In genomic region chr12:76025601-76026575, GRCh38 we compare ENCODE assay signal across 11 cellular contexts. TPM values are rescaled to one million over a fixed set of nuclear protein-coding genes. Genes with fewer than 3 reads are reported as not detected.
DNase-seq lines count a peak whose midpoint lies in the region; ATAC-seq and TF ChIP-seq lines count a peak whose summit lies in the region.
"Had no signal": no experiment of that assay in that cellular context is flagged by ENCODE, and none has a peak within 500 bp of the region (broad histone marks: within the 10 kb centered on the region; RNA-seq: fewer than 3 reads in every experiment).

No MANE protein-coding gene starts in this region.

- no peaks in the 10 kb centered on the region for H3K27me3 Mint-ChIP-seq in activated naive CD4-positive, alpha-beta T cell treated with anti-CD3 and anti-CD28 coated beads, Interleukin-2, amount 50 U/mL, for 24 hours
- H3K27me3 Mint-ChIP-seq in T-helper 17 cell: no peaks in the 10 kb centered on the region

- intact Hi-C loops in transverse colon (cut with DNase I; ENCODE audit: low total_unique reads): no loop called here

- no peak for ATAC-seq in T-helper 17 cell
- no peak for ATAC-seq in GM21447 (IDR thresholded peaks at IDR 0.05; ENCODE audit: unreplicated experiment)

- H2BK5ac ChIP-seq in trophoblast cell (ENCODE audit: low read depth, low read length, poor library complexity): no peak overlapping the region

- no peak overlapping the region for H4K8ac ChIP-seq in trophoblast cell (ENCODE audit: low read depth, low read length)

- no peak overlapping the region for H3K14ac ChIP-seq in trophoblast cell (ENCODE audit: low read length)

- H3K18ac ChIP-seq in trophoblast cell (ENCODE audit: low read length): no peak overlapping the region

- no peaks in the 10 kb centered on the region for H3K9me3 Mint-ChIP-seq in activated naive CD4-positive, alpha-beta T cell treated with anti-CD3 and anti-CD28 coated beads, Interleukin-2, amount 50 U/mL, for 24 hours

- H3K4me1 Mint-ChIP-seq in activated naive CD4-positive, alpha-beta T cell treated with anti-CD3 and anti-CD28 coated beads, Interleukin-2, amount 50 U/mL, for 24 hours: peaks cover 46% of the 10 kb centered on the region
- peaks cover 18% of the 10 kb centered on the region for H3K4me1 Mint-ChIP-seq in T-helper 17 cell

- in situ Hi-C loops in transverse colon (cut with MboI; ENCODE audit: low pct_ligation_motif_present in 1 of 4, low pct_unique_long_range_greater_than_20kb in 1 of 4, low sequenced_read_pairs in 3 of 4): loop anchor here in 1 of 4 donors (25.0 kb wide), 1 partner anchor 489 kb away; no protein-coding TSS in a partner anchor

- H3K4me3 ChIP-seq in fibroblast of mammary gland (ENCODE audit: control insufficient read depth, low read depth, low read length) (no peak overlapping the region), transverse colon (no peak overlapping the region), trophoblast cell (ENCODE audit: low read depth, low read length) (no peak overlapping the region)
- H3K4me3 ChIP-seq: BLaER1 had no signal

- no peak overlapping the region for H2BK12ac ChIP-seq in trophoblast cell (ENCODE audit: low read length)

- H3K9me3 ChIP-seq in T-helper 17 cell (ENCODE audit: control insufficient read depth, low read length, poor library complexity, severe bottlenecking) (no peaks in the 10 kb centered on the region), transverse colon (no peaks in the 10 kb centered on the region), trophoblast cell (ENCODE audit: insufficient read depth, low read depth, low read length) (no peaks in the 10 kb centered on the region)
- H3K9me3 ChIP-seq: BLaER1 had no signal

- 61 to 62% methylated on average over 7 of the region's 7 CpGs for WGBS in transverse colon (ENCODE audit: low coverage in 1 of 2), 2 donors
- no CpG with 5 or more reads among the region's 7 CpGs for WGBS in trophoblast cell (ENCODE audit: extremely low coverage, insufficient coverage, insufficient read length)

- H2BK120ac ChIP-seq in trophoblast cell (ENCODE audit: insufficient read depth, low read length, poor library complexity): no peak overlapping the region

- peaks cover 12% of the 10 kb centered on the region for H3K79me1 ChIP-seq in trophoblast cell (ENCODE audit: low read length)

- H3K27me3 ChIP-seq in transverse colon: peaks cover 18% of the 10 kb centered on the region
- H3K27me3 ChIP-seq in trophoblast cell (ENCODE audit: insufficient read depth, low read length): no peaks in the 10 kb centered on the region

- H3K27ac ChIP-seq in transverse colon (peak overlapping the region in 3 of 4 donors; percentile 8 to 96 (median 11)), trophoblast cell (ENCODE audit: low read depth, low read length) (no peak overlapping the region)
- H3K27ac ChIP-seq: BLaER1 had no signal

- DNase-seq in activated naive CD4-positive, alpha-beta T cell (lab: John Stamatoyannopoulos, UW): no peak
- DNase-seq in T-helper 17 cell (no peak), fibroblast of mammary gland (ENCODE audit: low read depth) (peak; percentile 82), transverse colon (no peak), trophoblast cell (no peak), H4 (ENCODE audit: low spot score) (no peak)
- DNase-seq: activated CD4-positive, alpha-beta T cell treated with anti-CD3 and anti-CD28 coated beads for 1 hour; NK-92 treated with Interleukin-12 subunit alpha and Interleukin-12 subunit beta, amount 100 ng/mL, for 24 hours had no signal

- TF ChIP-seq POLR2A in transverse colon (IDR thresholded peaks at IDR 0.05): no peak

- H3K23ac ChIP-seq in trophoblast cell (ENCODE audit: low read length): no peak overlapping the region

- peak overlapping the region; percentile 10 for H3K27ac Mint-ChIP-seq in activated naive CD4-positive, alpha-beta T cell treated with anti-CD3 and anti-CD28 coated beads, Interleukin-2, amount 50 U/mL, for 24 hours
- H3K27ac Mint-ChIP-seq in T-helper 17 cell: peak overlapping the region; percentile 68

- H4K91ac ChIP-seq in trophoblast cell (ENCODE audit: low read depth, low read length): no peak overlapping the region

- H3K36me3 Mint-ChIP-seq in activated naive CD4-positive, alpha-beta T cell treated with anti-CD3 and anti-CD28 coated beads, Interleukin-2, amount 50 U/mL, for 24 hours: peaks cover 25% of the 10 kb centered on the region
- no peaks in the 10 kb centered on the region for H3K36me3 Mint-ChIP-seq in T-helper 17 cell (ENCODE audit: low read depth)

- no peak for TF ChIP-seq EP300 in transverse colon (IDR thresholded peaks at IDR 0.05; ENCODE audit: low read depth)

- no peak overlapping the region for H2AFZ ChIP-seq in trophoblast cell (ENCODE audit: insufficient read depth, low read length, poor library complexity)

- H3K4me2 ChIP-seq in trophoblast cell (ENCODE audit: low read length): no peak overlapping the region

- peak overlapping the region; percentile 23 for H3K4me3 Mint-ChIP-seq in activated naive CD4-positive, alpha-beta T cell treated with anti-CD3 and anti-CD28 coated beads, Interleukin-2, amount 50 U/mL, for 24 hours
- H3K4me3 Mint-ChIP-seq in T-helper 17 cell: no peak overlapping the region

- H3K4me1 ChIP-seq in transverse colon: peaks cover 0 to 23% (median 4%) of the 10 kb centered on the region in 4 donors
- peaks cover 4 to 5% of the 10 kb centered on the region in 2 experiments for H3K4me1 ChIP-seq in trophoblast cell (ENCODE audit: control insufficient read depth in 1 of 2, insufficient read depth in 2 of 2, low read length in 2 of 2)

- H4K12ac ChIP-seq in trophoblast cell (ENCODE audit: low read depth, low read length): no peak overlapping the region

- H3K9ac ChIP-seq in trophoblast cell (ENCODE audit: low read length): no peak overlapping the region
- H3K9ac ChIP-seq: BLaER1 had no signal

- TF ChIP-seq CTCF in fibroblast of mammary gland (conservative IDR thresholded peaks at IDR 0.05; ENCODE audit: control insufficient read depth, insufficient read depth, low read depth, low read length) (no peak), transverse colon (IDR thresholded peaks at IDR 0.05) (no peak)

- no peak overlapping the region for H2AK5ac ChIP-seq in trophoblast cell (ENCODE audit: low read length)

- peaks cover 7% of the 10 kb centered on the region for H3K79me2 ChIP-seq in trophoblast cell (ENCODE audit: control insufficient read depth, insufficient read depth, low read length, poor library complexity)

- H3K4ac ChIP-seq in trophoblast cell (ENCODE audit: low read depth, low read length): no peak overlapping the region

- H3K36me3 ChIP-seq in transverse colon (no peaks in the 10 kb centered on the region), trophoblast cell (ENCODE audit: control insufficient read depth in 1 of 2, insufficient read depth in 2 of 2, low read length in 2 of 2) (no peaks in the 10 kb centered on the region)
- H3K36me3 ChIP-seq: BLaER1 had no signal

RNA-seq across cellular contexts. Expression of gene PHLDA1, which starts 5.7 kb away (rescaled TPM):
- total RNA-seq in T-helper 17 cell (10 to 100 TPM; 22.2 to 23.6 TPM), transverse colon (1 to 10 TPM; 4.2 to 8.4 (median 7.0) TPM)
- 3.8 and 4.5 TPM in 2 replicates for polyA plus RNA-seq in trophoblast cell (2013)
- 19.5 and 25.1 TPM in 2 replicates for total RNA-seq in H4 (2014; rRNA removed; shearing (Covaris generic))

RNA-seq across cellular contexts. Expression of gene NAP1L1, which starts 58.6 kb away (rescaled TPM):
- total RNA-seq in T-helper 17 cell (100 to 1,000 TPM; 672 to 731 TPM), transverse colon (100 to 1,000 TPM in 3 of 4 donors, 10 to 100 TPM in 1; 78.9 to 191 (median 150) TPM)
- 493 and 514 TPM in 2 replicates for polyA plus RNA-seq in trophoblast cell (2013)
- total RNA-seq in H4 (2014; rRNA removed; shearing (Covaris generic)): 246 and 299 TPM in 2 replicates
